In genomic region chr6:167791780-167792478, GRCh38 we compare ENCODE assay signal across 1 cellular context.
TF ChIP-seq lines count a peak whose summit lies in the region.

No MANE protein-coding gene starts in this region.

TF ChIP-seq in GM23338, 12 proteins besides CTCF, POLR2A, EP300 and RAD21 (continued from another document):
- TF ChIP-seq, protein P1, sequence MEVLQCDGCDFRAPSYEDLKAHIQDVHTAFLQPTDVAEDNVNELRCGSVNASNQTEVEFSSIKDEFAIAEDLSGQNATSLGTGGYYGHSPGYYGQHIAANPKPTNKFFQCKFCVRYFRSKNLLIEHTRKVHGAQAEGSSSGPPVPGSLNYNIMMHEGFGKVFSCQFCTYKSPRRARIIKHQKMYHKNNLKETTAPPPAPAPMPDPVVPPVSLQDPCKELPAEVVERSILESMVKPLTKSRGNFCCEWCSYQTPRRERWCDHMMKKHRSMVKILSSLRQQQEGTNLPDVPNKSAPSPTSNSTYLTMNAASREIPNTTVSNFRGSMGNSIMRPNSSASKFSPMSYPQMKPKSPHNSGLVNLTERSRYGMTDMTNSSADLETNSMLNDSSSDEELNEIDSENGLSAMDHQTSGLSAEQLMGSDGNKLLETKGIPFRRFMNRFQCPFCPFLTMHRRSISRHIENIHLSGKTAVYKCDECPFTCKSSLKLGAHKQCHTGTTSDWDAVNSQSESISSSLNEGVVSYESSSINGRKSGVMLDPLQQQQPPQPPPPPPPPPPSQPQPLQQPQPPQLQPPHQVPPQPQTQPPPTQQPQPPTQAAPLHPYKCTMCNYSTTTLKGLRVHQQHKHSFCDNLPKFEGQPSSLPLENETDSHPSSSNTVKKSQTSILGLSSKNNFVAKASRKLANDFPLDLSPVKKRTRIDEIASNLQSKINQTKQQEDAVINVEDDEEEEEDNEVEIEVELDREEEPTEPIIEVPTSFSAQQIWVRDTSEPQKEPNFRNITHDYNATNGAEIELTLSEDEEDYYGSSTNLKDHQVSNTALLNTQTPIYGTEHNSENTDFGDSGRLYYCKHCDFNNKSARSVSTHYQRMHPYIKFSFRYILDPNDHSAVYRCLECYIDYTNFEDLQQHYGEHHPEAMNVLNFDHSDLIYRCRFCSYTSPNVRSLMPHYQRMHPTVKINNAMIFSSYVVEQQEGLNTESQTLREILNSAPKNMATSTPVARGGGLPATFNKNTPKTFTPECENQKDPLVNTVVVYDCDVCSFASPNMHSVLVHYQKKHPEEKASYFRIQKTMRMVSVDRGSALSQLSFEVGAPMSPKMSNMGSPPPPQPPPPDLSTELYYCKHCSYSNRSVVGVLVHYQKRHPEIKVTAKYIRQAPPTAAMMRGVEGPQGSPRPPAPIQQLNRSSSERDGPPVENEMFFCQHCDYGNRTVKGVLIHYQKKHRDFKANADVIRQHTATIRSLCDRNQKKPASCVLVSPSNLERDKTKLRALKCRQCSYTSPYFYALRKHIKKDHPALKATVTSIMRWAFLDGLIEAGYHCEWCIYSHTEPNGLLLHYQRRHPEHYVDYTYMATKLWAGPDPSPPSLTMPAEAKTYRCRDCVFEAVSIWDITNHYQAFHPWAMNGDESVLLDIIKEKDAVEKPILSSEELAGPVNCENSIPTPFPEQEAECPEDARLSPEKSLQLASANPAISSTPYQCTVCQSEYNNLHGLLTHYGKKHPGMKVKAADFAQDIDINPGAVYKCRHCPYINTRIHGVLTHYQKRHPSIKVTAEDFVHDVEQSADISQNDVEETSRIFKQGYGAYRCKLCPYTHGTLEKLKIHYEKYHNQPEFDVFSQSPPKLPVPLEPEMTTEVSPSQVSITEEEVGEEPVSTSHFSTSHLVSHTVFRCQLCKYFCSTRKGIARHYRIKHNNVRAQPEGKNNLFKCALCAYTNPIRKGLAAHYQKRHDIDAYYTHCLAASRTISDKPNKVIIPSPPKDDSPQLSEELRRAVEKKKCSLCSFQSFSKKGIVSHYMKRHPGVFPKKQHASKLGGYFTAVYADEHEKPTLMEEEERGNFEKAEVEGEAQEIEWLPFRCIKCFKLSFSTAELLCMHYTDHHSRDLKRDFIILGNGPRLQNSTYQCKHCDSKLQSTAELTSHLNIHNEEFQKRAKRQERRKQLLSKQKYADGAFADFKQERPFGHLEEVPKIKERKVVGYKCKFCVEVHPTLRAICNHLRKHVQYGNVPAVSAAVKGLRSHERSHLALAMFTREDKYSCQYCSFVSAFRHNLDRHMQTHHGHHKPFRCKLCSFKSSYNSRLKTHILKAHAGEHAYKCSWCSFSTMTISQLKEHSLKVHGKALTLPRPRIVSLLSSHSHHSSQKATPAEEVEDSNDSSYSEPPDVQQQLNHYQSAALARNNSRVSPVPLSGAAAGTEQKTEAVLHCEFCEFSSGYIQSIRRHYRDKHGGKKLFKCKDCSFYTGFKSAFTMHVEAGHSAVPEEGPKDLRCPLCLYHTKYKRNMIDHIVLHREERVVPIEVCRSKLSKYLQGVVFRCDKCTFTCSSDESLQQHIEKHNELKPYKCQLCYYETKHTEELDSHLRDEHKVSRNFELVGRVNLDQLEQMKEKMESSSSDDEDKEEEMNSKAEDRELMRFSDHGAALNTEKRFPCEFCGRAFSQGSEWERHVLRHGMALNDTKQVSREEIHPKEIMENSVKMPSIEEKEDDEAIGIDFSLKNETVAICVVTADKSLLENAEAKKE (CRISPR knock-in tag; IDR thresholded peaks at IDR 0.05): no peak
- TF ChIP-seq REST (IDR thresholded peaks at IDR 0.05; ENCODE audit: unreplicated experiment) (no peak), CREB1 (CRISPR knock-in tag; IDR thresholded peaks at IDR 0.05; ENCODE audit: low read depth) (no peak), NANOG (IDR thresholded peaks at IDR 0.05; ENCODE audit: borderline replicate concordance) (no peak), EZH2phosphoT487 (IDR thresholded peaks at IDR 0.05; ENCODE audit: unreplicated experiment) (no peak), ZNF114 (CRISPR knock-in tag; IDR thresholded peaks at IDR 0.05) (no peak)
TF ChIP-seq in GM23338: peak in this region for 0.
